ENCODE assay signal across 1 cellular context in genomic region chr20:49074521-49074920, GRCh38.
TF ChIP-seq lines count a peak whose summit lies in the region.

No MANE protein-coding gene starts in this region.

TF ChIP-seq in K562, 482 proteins besides CTCF, POLR2A, EP300 and RAD21:
- TF ChIP-seq KDM5B (IDR thresholded peaks at IDR 0.05; ENCODE audit: insufficient replicate concordance, low read depth, low read length) (no peak), ZNF318 (IDR thresholded peaks at IDR 0.05; ENCODE audit: borderline replicate concordance in 1 of 2, low read depth in 1 of 2) (no peak), RHOXF2B (CRISPR knock-in tag; conservative IDR thresholded peaks at IDR 0.05) (no peak), ZMIZ1 (IDR thresholded peaks at IDR 0.05; ENCODE audit: low read depth in 2 of 2, low read length in 2 of 2) (no peak), ZNF197 (CRISPR knock-in tag; IDR thresholded peaks at IDR 0.05; ENCODE audit: low read depth) (no peak)
TF ChIP-seq in K562: peak in this region for 0.
